In genomic region chr19:17390665-17391370, GRCh38 we compare ENCODE assay signal across 1 cellular context.
TF ChIP-seq lines count a peak whose summit lies in the region.

No MANE protein-coding gene starts in this region.

TF ChIP-seq in SK-N-SH, 30 proteins besides CTCF, POLR2A, EP300 and RAD21 (continued from another document):
- no peak for TF ChIP-seq REST (IDR thresholded peaks at IDR 0.05; ENCODE audit: low read depth, low read length)
- TF ChIP-seq USF2 (IDR thresholded peaks at IDR 0.05; ENCODE audit: borderline replicate concordance, low read depth, low read length): no peak
- no peak for TF ChIP-seq IRF3 (IDR thresholded peaks at IDR 0.05; ENCODE audit: low read depth, low read length)
- TF ChIP-seq RFX5 (IDR thresholded peaks at IDR 0.05; ENCODE audit: low read length): peak; percentile 80
- no peak for TF ChIP-seq JUND (IDR thresholded peaks at IDR 0.05)
- TF ChIP-seq NRF1 (IDR thresholded peaks at IDR 0.05; ENCODE audit: low read depth, low read length): peak; percentile 84
TF ChIP-seq in SK-N-SH: peak in this region for 5.
